ENCODE assay signal across 9 cellular contexts in the genomic region with DNA sequence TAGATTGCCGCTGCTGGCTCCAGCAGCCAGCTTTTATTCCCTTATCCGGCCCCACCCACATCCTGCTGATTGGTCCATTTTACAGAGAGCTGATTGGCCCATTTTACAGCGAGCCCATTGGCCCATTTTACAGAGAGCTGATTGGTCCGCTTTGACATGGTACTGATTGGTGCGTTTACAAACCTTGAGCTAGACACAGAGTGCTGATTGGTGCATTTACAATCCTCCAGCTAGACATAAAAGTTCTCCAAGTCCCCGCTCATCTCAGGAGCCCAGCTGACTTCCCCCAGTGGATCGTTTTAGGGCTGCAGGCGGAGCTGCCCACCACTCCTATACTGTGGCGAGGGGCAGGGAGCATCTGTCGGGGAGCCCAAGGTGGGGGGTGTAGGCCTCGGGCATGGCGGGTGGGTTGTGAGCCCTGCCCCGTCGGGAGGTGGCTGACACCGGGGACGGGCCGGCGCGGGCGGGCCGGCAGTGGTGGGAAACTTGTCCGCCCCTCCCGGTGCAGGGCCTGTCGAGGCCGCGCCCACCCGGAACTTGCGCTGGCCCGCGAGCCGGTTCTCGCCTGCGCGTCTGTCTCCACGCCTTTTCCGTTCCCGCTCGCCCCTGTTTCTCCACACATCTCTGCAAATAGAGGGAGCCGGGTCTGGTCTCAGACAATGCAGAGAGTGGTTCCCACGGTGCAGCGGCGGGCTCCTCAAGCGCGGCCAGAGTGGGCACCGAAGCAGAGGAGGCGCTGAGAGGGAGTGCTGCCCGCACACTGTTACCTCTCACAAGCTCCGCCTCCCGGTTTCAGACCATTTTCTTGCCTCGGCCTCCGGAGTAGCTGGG.
DNase-seq lines count a peak whose midpoint lies in the region; ATAC-seq and TF ChIP-seq lines count a peak whose summit lies in the region.
"Had no signal": no experiment of that assay in that cellular context is flagged by ENCODE, and none has a peak within 500 bp of the region (broad histone marks: within the 10 kb centered on the region; RNA-seq: fewer than 3 reads in every experiment).

No MANE protein-coding gene starts in this region.

- CTCF ChIA-PET in activated naive CD4-positive, alpha-beta T cell treated with anti-CD3 and anti-CD28 coated beads, Interleukin-2, amount 10 ng/mL, durations not matched to agents 7 days and 5 days (lab: Charles Lee), result interaction anchor here (0.8 kb wide), 1 partner anchor 250 kb away, joined by 5 read pairs; no protein-coding TSS in a partner anchor

- peaks cover 3% of the 10 kb centered on the region for H3K9me3 Mint-ChIP-seq in activated naive CD4-positive, alpha-beta T cell treated with anti-CD3 and anti-CD28 coated beads, Interleukin-2, amount 10 ng/mL, durations not matched to agents 7 days and 5 days
- no peaks in the 10 kb centered on the region for H3K9me3 Mint-ChIP-seq in nephron progenitor cell

- peak; percentile 63 for DNase-seq in activated naive CD4-positive, alpha-beta T cell treated with anti-CD3 and anti-CD28 coated beads, Interleukin-2, amount 10 ng/mL, durations not matched to agents 7 days and 5 days
- DNase-seq in iPS-NIHi7 (ENCODE audit: extremely low spot score) (peak; percentile 25), COR-L47 (lab: John Stamatoyannopoulos, UW) (no peak), nephron progenitor cell (no peak)
- peak; percentile 3 to 4 for DNase-seq in stimulated activated CD4-positive, alpha-beta T cell treated with anti-CD3 and anti-CD28 coated beads, Interleukin-4, amount 100 ng/mL, for 4 hours

- peak overlapping the region; percentile 53 for H3K27ac Mint-ChIP-seq in activated naive CD4-positive, alpha-beta T cell treated with anti-CD3 and anti-CD28 coated beads, Interleukin-2, amount 10 ng/mL, durations not matched to agents 7 days and 5 days
- H3K27ac Mint-ChIP-seq in nephron progenitor cell, result no peak overlapping the region
- H3K27ac Mint-ChIP-seq: brain had no signal

- peak overlapping the region; percentile 63 for H3K4me3 Mint-ChIP-seq in activated naive CD4-positive, alpha-beta T cell treated with anti-CD3 and anti-CD28 coated beads, Interleukin-2, amount 10 ng/mL, durations not matched to agents 7 days and 5 days
- no peak overlapping the region for H3K4me3 Mint-ChIP-seq in nephron progenitor cell
- H3K4me3 Mint-ChIP-seq: brain had no signal

- TF ChIP-seq CTCF in nephron progenitor cell (IDR thresholded peaks at IDR 0.05), result no peak

- ATAC-seq in HG03432 (IDR thresholded peaks at IDR 0.05; ENCODE audit: unreplicated experiment) (peak; percentile 15), GM18867 (IDR thresholded peaks at IDR 0.05; ENCODE audit: unreplicated experiment) (no peak), GM21360 (IDR thresholded peaks at IDR 0.05; ENCODE audit: unreplicated experiment) (no peak)

- peaks cover 17% of the 10 kb centered on the region for H3K4me1 Mint-ChIP-seq in activated naive CD4-positive, alpha-beta T cell treated with anti-CD3 and anti-CD28 coated beads, Interleukin-2, amount 10 ng/mL, durations not matched to agents 7 days and 5 days
- no peaks in the 10 kb centered on the region for H3K4me1 Mint-ChIP-seq in nephron progenitor cell
- H3K4me1 Mint-ChIP-seq: brain had no signal

- peaks cover 31% of the 10 kb centered on the region for H3K27me3 Mint-ChIP-seq in activated naive CD4-positive, alpha-beta T cell treated with anti-CD3 and anti-CD28 coated beads, Interleukin-2, amount 10 ng/mL, durations not matched to agents 7 days and 5 days
- H3K27me3 Mint-ChIP-seq in nephron progenitor cell (ENCODE audit: low read depth, poor library complexity), result peaks cover 5% of the 10 kb centered on the region

- peaks cover 3% of the 10 kb centered on the region for H3K36me3 Mint-ChIP-seq in activated naive CD4-positive, alpha-beta T cell treated with anti-CD3 and anti-CD28 coated beads, Interleukin-2, amount 10 ng/mL, durations not matched to agents 7 days and 5 days
- H3K36me3 Mint-ChIP-seq in nephron progenitor cell (ENCODE audit: low read depth), result no peaks in the 10 kb centered on the region
- H3K36me3 Mint-ChIP-seq: brain had no signal

Comparison
In these comparisons a context has a peak if more than half of its experiments do, and no peak if none do; other contexts are left out.
1. DNase-seq: peak in activated naive CD4-positive, alpha-beta T cell treated with anti-CD3 and anti-CD28 coated beads, Interleukin-2, amount 10 ng/mL, durations not matched to agents 7 days and 5 days (single experiment), iPS-NIHi7 (single experiment) and stimulated activated CD4-positive, alpha-beta T cell treated with anti-CD3 and anti-CD28 coated beads, Interleukin-4, amount 100 ng/mL, for 4 hours (2 of 2); none in COR-L47 (single experiment) and nephron progenitor cell (single experiment).